8 cellular contexts compared by ENCODE assay signal in the genomic region with DNA sequence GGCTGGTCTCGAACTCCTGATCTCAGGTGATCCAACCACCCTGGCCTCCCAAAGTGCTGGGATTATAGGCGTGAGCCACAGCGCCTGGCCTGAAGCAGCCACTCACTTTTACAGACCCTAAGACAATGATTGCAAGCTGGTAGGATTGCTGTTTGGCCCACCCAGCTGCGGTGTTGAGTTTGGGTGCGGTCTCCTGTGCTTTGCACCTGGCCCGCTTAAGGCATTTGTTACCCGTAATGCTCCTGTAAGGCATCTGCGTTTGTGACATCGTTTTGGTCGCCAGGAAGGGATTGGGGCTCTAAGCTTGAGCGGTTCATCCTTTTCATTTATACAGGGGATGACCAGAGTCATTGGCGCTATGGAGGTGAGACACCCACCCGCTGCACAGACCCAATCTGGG. TPM values are rescaled to one million over a fixed set of nuclear protein-coding genes. Genes with fewer than 3 reads are reported as not detected.
A peak's percentile ranks its signal among the peaks of the same experiment; 100 is the strongest.
DNase-seq lines count a peak whose midpoint lies in the region; ATAC-seq and TF ChIP-seq lines count a peak whose summit lies in the region.

No MANE protein-coding gene starts in this region.

- H3K4me2 ChIP-seq in mesendoderm (ENCODE audit: low read length): peak overlapping the region; percentile 75

- H3K18ac ChIP-seq in mesendoderm (ENCODE audit: low read length): peak overlapping the region; percentile 25

- no peaks in the 10 kb centered on the region for H3K36me3 Mint-ChIP-seq in activated CD4-positive, alpha-beta T cell treated with anti-CD3 and anti-CD28 coated beads, Interleukin-2, amount 10 ng/mL, durations not matched to agents 24 days and 14 days (ENCODE audit: low read depth)

- H3K79me2 ChIP-seq in mesendoderm (ENCODE audit: control insufficient read depth, insufficient read depth, low read length): no peaks in the 10 kb centered on the region

- H3K4me1 ChIP-seq in colonic mucosa (peaks cover 9% of the 10 kb centered on the region), mesendoderm (ENCODE audit: control insufficient read depth, low read depth, low read length) (peaks cover 4% of the 10 kb centered on the region), suprapubic skin (peaks cover 12% of the 10 kb centered on the region)

- no peak for ATAC-seq in HG03097 (IDR thresholded peaks at IDR 0.05; ENCODE audit: low FRiP score, unreplicated experiment)

- H3K27me3 Mint-ChIP-seq in activated CD4-positive, alpha-beta T cell treated with anti-CD3 and anti-CD28 coated beads, Interleukin-2, amount 10 ng/mL, durations not matched to agents 24 days and 14 days: peaks cover 33% of the 10 kb centered on the region

- no peak for TF ChIP-seq EP300 in suprapubic skin (IDR thresholded peaks at IDR 0.05)

- no CpG with 5 or more reads among the region's 13 CpGs for WGBS in mesendoderm (ENCODE audit: extremely low coverage, insufficient coverage, low lambda C conversion rate)
- WGBS in suprapubic skin: 30% methylated on average over 10 of the region's 13 CpGs

- H3K27ac Mint-ChIP-seq in activated CD4-positive, alpha-beta T cell treated with anti-CD3 and anti-CD28 coated beads, Interleukin-2, amount 10 ng/mL, durations not matched to agents 24 days and 14 days: no peak overlapping the region

- intact Hi-C loops in activated CD4-positive, alpha-beta T cell treated with anti-CD3 and anti-CD28 coated beads, Interleukin-2, amount 10 ng/mL, durations not matched to agents 24 days and 14 days (cut with micrococcal nuclease): no loop called here
- intact Hi-C loops in colonic mucosa (cut with DNase I): no loop called here

- TF ChIP-seq CTCF in colonic mucosa (IDR thresholded peaks at IDR 0.05) (no peak), suprapubic skin (IDR thresholded peaks at IDR 0.05) (no peak)

- H4K8ac ChIP-seq in mesendoderm (ENCODE audit: low read depth, low read length): no peak overlapping the region

- no peaks in the 10 kb centered on the region for H3K9me3 Mint-ChIP-seq in activated CD4-positive, alpha-beta T cell treated with anti-CD3 and anti-CD28 coated beads, Interleukin-2, amount 10 ng/mL, durations not matched to agents 24 days and 14 days

- H2BK15ac ChIP-seq in mesendoderm (replicated peaks; ENCODE audit: low read depth): no peak overlapping the region

- peak overlapping the region; percentile 51 to 62 for H3K9ac ChIP-seq in colonic mucosa (ENCODE audit: low read depth in 2 of 2, low read length in 2 of 2)
- H3K9ac ChIP-seq in mesendoderm (ENCODE audit: low read length): peak overlapping the region; percentile 77

- H3K79me1 ChIP-seq in mesendoderm (ENCODE audit: low read length): no peaks in the 10 kb centered on the region

- no peak for TF ChIP-seq POLR2A in suprapubic skin (IDR thresholded peaks at IDR 0.05)

- H3K4me3 ChIP-seq in colonic mucosa: peak overlapping the region; percentile 44
- H3K4me3 ChIP-seq in mesendoderm (ENCODE audit: low read length): peak overlapping the region; percentile 24
- peak overlapping the region; percentile 51 for H3K4me3 ChIP-seq in suprapubic skin

- peak overlapping the region; percentile 24 for H3K4ac ChIP-seq in mesendoderm (ENCODE audit: low read depth, low read length)

- peak overlapping the region; percentile 56 for H3K4me3 Mint-ChIP-seq in activated CD4-positive, alpha-beta T cell treated with anti-CD3 and anti-CD28 coated beads, Interleukin-2, amount 10 ng/mL, durations not matched to agents 24 days and 14 days

- H3K27me3 ChIP-seq in colonic mucosa (no peaks in the 10 kb centered on the region), mesendoderm (ENCODE audit: insufficient read depth, low read length, poor library complexity) (no peaks in the 10 kb centered on the region), suprapubic skin (no peaks in the 10 kb centered on the region)

- H3K27ac ChIP-seq in colonic mucosa (no peak overlapping the region), mesendoderm (ENCODE audit: low read depth, low read length) (no peak overlapping the region), suprapubic skin (no peak overlapping the region)

- H2AK5ac ChIP-seq in mesendoderm (ENCODE audit: low read length): no peak overlapping the region

- no peak overlapping the region for H3K23ac ChIP-seq in mesendoderm (ENCODE audit: low read length)

- no peak overlapping the region for H2BK120ac ChIP-seq in mesendoderm (ENCODE audit: low read depth, low read length)

- no peak for DNase-seq in activated CD4-positive, alpha-beta T cell treated with anti-CD3 and anti-CD28 coated beads, Interleukin-2, amount 10 ng/mL, durations not matched to agents 24 days and 14 days
- DNase-seq in activated CD4-positive, alpha-beta T cell treated with anti-CD3 and anti-CD28 coated beads, Interleukin-2, amount 50 U/mL, for 4 hours: no peak
- DNase-seq in colonic mucosa (no peak), mesendoderm (peak; percentile 59), suprapubic skin (ENCODE audit: low spot score in 2 of 2) (no peak), NCI-H226 (no peak), hippocampal formation (lab: John Stamatoyannopoulos, UW) (no peak)

- H3K4me1 Mint-ChIP-seq in activated CD4-positive, alpha-beta T cell treated with anti-CD3 and anti-CD28 coated beads, Interleukin-2, amount 10 ng/mL, durations not matched to agents 24 days and 14 days: peaks cover 6% of the 10 kb centered on the region

- H3K36me3 ChIP-seq in colonic mucosa (no peaks in the 10 kb centered on the region), mesendoderm (ENCODE audit: control insufficient read depth, insufficient read depth, low read length) (no peaks in the 10 kb centered on the region), suprapubic skin (no peaks in the 10 kb centered on the region)

- H3K9me3 ChIP-seq in colonic mucosa (no peaks in the 10 kb centered on the region), suprapubic skin (no peaks in the 10 kb centered on the region)

- H3K56ac ChIP-seq in mesendoderm (ENCODE audit: low read length): peak overlapping the region; percentile 94

- peak overlapping the region; percentile 95 for H4K5ac ChIP-seq in mesendoderm (ENCODE audit: low read length)

- no peak overlapping the region for H2BK5ac ChIP-seq in mesendoderm (ENCODE audit: low read length)

RNA-seq across cellular contexts. Expression of gene CA9, which starts 1.5 kb away (rescaled TPM):
- 0.52 and 0.82 TPM in 2 replicates for total RNA-seq in activated CD4-positive, alpha-beta T cell treated with anti-CD3 and anti-CD28 coated beads, Interleukin-2, amount 10 ng/mL, durations not matched to agents 24 days and 14 days
- 1 to 10 TPM; 1.8 to 5.9 TPM for total RNA-seq in colonic mucosa
- polyA plus RNA-seq in mesendoderm (2013, experiment 1 of 2): 1.6 TPM
- 1.8 TPM for polyA plus RNA-seq in mesendoderm (2013, experiment 2 of 2)
- total RNA-seq in suprapubic skin: 1 to 10 TPM in 3 of 4 donors, not detected in 1; 2.1 to 5.7 (median 2.8) TPM

RNA-seq across cellular contexts. Expression of gene ARHGEF39, which starts 10.2 kb away (rescaled TPM):
- total RNA-seq in activated CD4-positive, alpha-beta T cell treated with anti-CD3 and anti-CD28 coated beads, Interleukin-2, amount 10 ng/mL, durations not matched to agents 24 days and 14 days: 9.9 and 10.8 TPM in 2 replicates
- total RNA-seq in colonic mucosa: 10 to 100 TPM in 1 of 2 donors, 1 to 10 TPM in 1; 7.3 to 34.0 TPM
- polyA plus RNA-seq in mesendoderm (2013, experiment 1 of 2): 13.9 TPM
- 14.0 TPM for polyA plus RNA-seq in mesendoderm (2013, experiment 2 of 2)
- 10 to 100 TPM in 1 of 4 donors, 1 to 10 TPM in 1, under 1 TPM in 2; 0.34 to 11.3 (median 1.9) TPM for total RNA-seq in suprapubic skin

RNA-seq across cellular contexts. Expression of gene TPM2, which starts 14.5 kb away (rescaled TPM):
- total RNA-seq in activated CD4-positive, alpha-beta T cell treated with anti-CD3 and anti-CD28 coated beads, Interleukin-2, amount 10 ng/mL, durations not matched to agents 24 days and 14 days: 3.6 and 3.8 TPM in 2 replicates
- 100 to 1,000 TPM in 1 of 2 donors, 10 to 100 TPM in 1; 29.8 to 321 TPM for total RNA-seq in colonic mucosa
- polyA plus RNA-seq in mesendoderm (2013, experiment 1 of 2): 243 TPM
- polyA plus RNA-seq in mesendoderm (2013, experiment 2 of 2): 250 TPM
- total RNA-seq in suprapubic skin: 100 to 1,000 TPM in 1 of 4 donors, 10 to 100 TPM in 3; 40.6 to 105 (median 56.7) TPM

RNA-seq across cellular contexts. Expression of gene CCDC107, which starts 17.1 kb away (rescaled TPM):
- total RNA-seq in activated CD4-positive, alpha-beta T cell treated with anti-CD3 and anti-CD28 coated beads, Interleukin-2, amount 10 ng/mL, durations not matched to agents 24 days and 14 days: 20.8 and 21.8 TPM in 2 replicates
- total RNA-seq in colonic mucosa (10 to 100 TPM; 19.4 to 38.3 TPM), suprapubic skin (10 to 100 TPM in 1 of 4 donors, 1 to 10 TPM in 3; 5.0 to 13.2 (median 9.6) TPM)
- 7.8 TPM for polyA plus RNA-seq in mesendoderm (2013, experiment 1 of 2)
- polyA plus RNA-seq in mesendoderm (2013, experiment 2 of 2): 6.8 TPM

RNA-seq across cellular contexts. Expression of gene RMRP, which starts 17.4 kb away (rescaled TPM):
- 5,949 and 6,301 TPM in 2 replicates for total RNA-seq in activated CD4-positive, alpha-beta T cell treated with anti-CD3 and anti-CD28 coated beads, Interleukin-2, amount 10 ng/mL, durations not matched to agents 24 days and 14 days
- over 10,000 TPM; 17,917 to 26,785 TPM for total RNA-seq in colonic mucosa
- polyA plus RNA-seq in mesendoderm (2013, experiment 1 of 2): not detected
- polyA plus RNA-seq in mesendoderm (2013, experiment 2 of 2): not detected
- total RNA-seq in suprapubic skin: over 10,000 TPM in 2 of 4 donors, 1,000 to 10,000 TPM in 2; 1,246 to 15,173 (median 11,383) TPM
